ENCODE assay signal across 24 cellular contexts in genomic region chr16:25192096-25192495, GRCh38. TPM values are rescaled to one million over a fixed set of nuclear protein-coding genes. Genes with fewer than 3 reads are reported as not detected.
DNase-seq lines count a peak whose midpoint lies in the region; ATAC-seq, FAIRE-seq and TF ChIP-seq lines count a peak whose summit lies in the region.
"Had no signal": no experiment of that assay in that cellular context is flagged by ENCODE, and none has a peak within 500 bp of the region (broad histone marks: within the 10 kb centered on the region; RNA-seq: fewer than 3 reads in every experiment).

No MANE protein-coding gene starts in this region.

- H3K4me1 ChIP-seq in uterus = no peaks in the 10 kb centered on the region
- H3K4me1 ChIP-seq in ovary (ENCODE audit: insufficient read depth) = no peaks in the 10 kb centered on the region
- H3K4me1 ChIP-seq: heart right ventricle, lower lobe of right lung, tibial artery had no signal

- H3K27ac ChIP-seq in uterus (peak overlapping the region in 1 of 2 donors; percentile 36), ovary (no peak overlapping the region)
- H3K27ac ChIP-seq: heart right ventricle, lower lobe of right lung, sigmoid colon, tibial artery had no signal

- H3K4me3 ChIP-seq in epithelial cell of esophagus (ENCODE audit: low read length) (no peak overlapping the region), uterus (no peak overlapping the region), ovary (no peak overlapping the region)
- H3K4me3 ChIP-seq: heart right ventricle, lower lobe of right lung, sigmoid colon, tibial artery had no signal

- intact Hi-C loops in uterus (cut with DNase I; ENCODE audit: low total_unique reads) = no loop called here
- intact Hi-C loops in ovary (cut with DNase I) = no loop called here

- peak; percentile 69 for DNase-seq in EL
- peak; percentile 76 for DNase-seq in LHCN-M2 (ENCODE audit: low read depth)
- peak; percentile 13 for DNase-seq in epithelial cell of esophagus (ENCODE audit: low read depth)
- DNase-seq in urothelium cell line (ENCODE audit: low spot score) = peak; percentile 17
- no peak for DNase-seq in uterus
- no peak for DNase-seq in ovary
- DNase-seq: activated CD4-positive, alpha-beta T cell treated with anti-CD3 and anti-CD28 coated beads, Interleukin-2, amount 50 U/mL, for 4 hours; activated naive CD4-positive, alpha-beta T cell; aorta; cerebellar nuclear complex; effector memory CD4-positive, alpha-beta T cell; heart right ventricle; immature natural killer cell; lower lobe of right lung; NCI-H1417 treated with DMSO at 0.1 percent for 48 hours; sigmoid colon; stimulated activated naive CD4-positive, alpha-beta T cell; T-helper 2 cell; tibial artery had no signal

- TF ChIP-seq CTCF in epithelial cell of esophagus (IDR thresholded peaks at IDR 0.05; ENCODE audit: insufficient read depth, low read depth, low read length, missing control alignments) (no peak), uterus (IDR thresholded peaks at IDR 0.05) (no peak), ovary (IDR thresholded peaks at IDR 0.05) (no peak)

- no peak for ATAC-seq in GM18870 (IDR thresholded peaks at IDR 0.05; ENCODE audit: unreplicated experiment)
- ATAC-seq: heart right ventricle, lower lobe of right lung had no signal

- no peaks in the 10 kb centered on the region for H3K36me3 ChIP-seq in uterus
- H3K36me3 ChIP-seq in ovary = no peaks in the 10 kb centered on the region
- H3K36me3 ChIP-seq: heart right ventricle, lower lobe of right lung, sigmoid colon, tibial artery had no signal

- H3K9me3 ChIP-seq in uterus = no peaks in the 10 kb centered on the region
- H3K9me3 ChIP-seq in ovary = no peaks in the 10 kb centered on the region
- H3K9me3 ChIP-seq: lower lobe of right lung, sigmoid colon, tibial artery had no signal

- H3K27me3 ChIP-seq in uterus (no peaks in the 10 kb centered on the region), ovary (no peaks in the 10 kb centered on the region)
- H3K27me3 ChIP-seq: heart right ventricle, sigmoid colon, tibial artery had no signal

- WGBS in ovary, 3 donors = 50 to 59% (median 52%) methylated on average over 6 of the region's 6 CpGs

- TF ChIP-seq EP300 in ovary (IDR thresholded peaks at IDR 0.05) = no peak

- FAIRE-seq in urothelium cell line (lab: Jason Lieb, UNC) = no peak

- TF ChIP-seq POLR2A in uterus (IDR thresholded peaks at IDR 0.05) (no peak), ovary (IDR thresholded peaks at IDR 0.05) (no peak)

RNA-seq across cellular contexts. Expression of gene AQP8, which starts 24.7 kb away (rescaled TPM):
- total RNA-seq in LHCN-M2 (2014; rRNA removed) (not detected in 2 replicates), uterus (under 1 TPM in 2 of 4 donors, not detected in 2; 0.26 to 0.34 TPM), ovary (not detected)
- polyA plus RNA-seq in LHCN-M2 (2012) = not detected
- under 1 TPM in 1 of 2 donors, not detected in 1; 0.07 TPM for polyA plus RNA-seq in ovary
- total RNA-seq: aorta, heart right ventricle, HT1080, osteocyte, SK-MEL-5 had no signal
- polyA plus RNA-seq: CD14-positive monocyte, heart right ventricle, immature natural killer cell had no signal

Comparison
In these comparisons a context has a peak if more than half of its experiments do, and no peak if none do; other contexts are left out.
1. DNase-seq: peak in EL (single experiment), LHCN-M2 (single experiment), epithelial cell of esophagus (single experiment) and urothelium cell line (single experiment); none in uterus (0 of 2) and ovary (0 of 5).